1 cellular context compared by ENCODE assay signal in the genomic region with DNA sequence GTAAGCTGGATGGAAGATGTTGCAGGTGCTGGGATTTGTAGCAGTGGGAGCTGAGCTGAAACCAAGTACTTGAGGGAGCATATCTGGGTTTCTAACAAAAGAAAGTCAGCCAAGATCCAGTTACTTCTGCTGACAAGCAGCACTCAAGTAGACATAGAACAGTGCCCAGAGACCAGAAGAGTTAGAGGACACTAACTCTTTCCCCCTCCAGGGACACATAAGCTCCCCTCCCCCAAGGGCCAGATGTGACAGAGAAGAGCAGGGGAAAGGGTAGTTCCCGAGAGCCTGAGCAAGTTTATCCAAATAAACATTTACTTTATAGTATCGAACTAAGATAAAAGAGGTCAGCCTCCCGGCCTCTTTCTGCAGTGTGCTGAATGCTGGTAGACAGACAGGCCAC.
TF ChIP-seq lines count a peak whose summit lies in the region.

No MANE protein-coding gene starts in this region.

TF ChIP-seq in IMR-90, 13 proteins besides CTCF, POLR2A, EP300 and RAD21:
- no peak for TF ChIP-seq RCOR1 (IDR thresholded peaks at IDR 0.05; ENCODE audit: insufficient replicate concordance, low read length)
- no peak for TF ChIP-seq RFX5 (IDR thresholded peaks at IDR 0.05; ENCODE audit: low read depth, low read length)
- no peak for TF ChIP-seq CHD1 (IDR thresholded peaks at IDR 0.05; ENCODE audit: low read depth, low read length)
- TF ChIP-seq, protein P1, sequence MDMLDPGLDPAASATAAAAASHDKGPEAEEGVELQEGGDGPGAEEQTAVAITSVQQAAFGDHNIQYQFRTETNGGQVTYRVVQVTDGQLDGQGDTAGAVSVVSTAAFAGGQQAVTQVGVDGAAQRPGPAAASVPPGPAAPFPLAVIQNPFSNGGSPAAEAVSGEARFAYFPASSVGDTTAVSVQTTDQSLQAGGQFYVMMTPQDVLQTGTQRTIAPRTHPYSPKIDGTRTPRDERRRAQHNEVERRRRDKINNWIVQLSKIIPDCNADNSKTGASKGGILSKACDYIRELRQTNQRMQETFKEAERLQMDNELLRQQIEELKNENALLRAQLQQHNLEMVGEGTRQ (IDR thresholded peaks at IDR 0.05; ENCODE audit: low read depth, low read length), result no peak
- TF ChIP-seq, protein P2, sequence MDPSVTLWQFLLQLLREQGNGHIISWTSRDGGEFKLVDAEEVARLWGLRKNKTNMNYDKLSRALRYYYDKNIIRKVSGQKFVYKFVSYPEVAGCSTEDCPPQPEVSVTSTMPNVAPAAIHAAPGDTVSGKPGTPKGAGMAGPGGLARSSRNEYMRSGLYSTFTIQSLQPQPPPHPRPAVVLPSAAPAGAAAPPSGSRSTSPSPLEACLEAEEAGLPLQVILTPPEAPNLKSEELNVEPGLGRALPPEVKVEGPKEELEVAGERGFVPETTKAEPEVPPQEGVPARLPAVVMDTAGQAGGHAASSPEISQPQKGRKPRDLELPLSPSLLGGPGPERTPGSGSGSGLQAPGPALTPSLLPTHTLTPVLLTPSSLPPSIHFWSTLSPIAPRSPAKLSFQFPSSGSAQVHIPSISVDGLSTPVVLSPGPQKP (IDR thresholded peaks at IDR 0.05; ENCODE audit: borderline replicate concordance, low read depth, low read length), result no peak
- TF ChIP-seq BHLHE40 (IDR thresholded peaks at IDR 0.05; ENCODE audit: low read depth, low read length), result no peak
TF ChIP-seq in IMR-90: peak in this region for 0.
